In the genomic region with DNA sequence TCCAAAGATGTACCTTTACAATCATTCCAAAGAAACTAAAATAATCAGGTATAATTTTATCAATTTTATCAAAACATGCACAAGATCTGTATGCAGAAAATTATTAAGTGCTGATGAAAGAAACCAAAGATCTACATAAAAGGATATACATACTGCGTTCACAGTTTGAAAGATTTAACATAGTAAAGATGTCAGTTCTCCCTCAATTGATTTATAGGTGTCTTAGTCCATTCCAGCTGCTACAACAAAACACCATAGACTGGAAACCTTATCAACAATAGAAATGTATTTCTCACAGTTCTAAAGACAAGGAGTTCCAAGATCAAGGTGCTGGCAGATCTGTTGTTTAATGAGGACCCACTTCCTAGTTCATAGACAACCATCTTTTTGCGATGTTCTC, we compare ENCODE assay signal across 39 cellular contexts.
"Had no signal": no experiment of that assay in that cellular context is flagged by ENCODE, and none has a peak within 500 bp of the region (broad histone marks: within the 10 kb centered on the region; RNA-seq: fewer than 3 reads in every experiment).

No MANE protein-coding gene starts in this region.

- FAIRE-seq: bronchial epithelial cell, colon had no signal

- H3K4me1 ChIP-seq: adrenal gland, ascending aorta, body of pancreas, breast epithelium had no signal

- H3K9me3 Mint-ChIP-seq: activated naive CD4-positive, alpha-beta T cell treated with anti-CD3 and anti-CD28 coated beads for 36 hours; activated naive CD4-positive, alpha-beta T cell treated with anti-CD3 and anti-CD28 coated beads, Interleukin-2, amount 10 ng/mL, durations not matched to agents 7 days and 5 days; activated naive CD4-positive, alpha-beta T cell treated with anti-CD3 and anti-CD28 coated beads, Interleukin-2, amount 50 U/mL, for 24 hours; activated naive CD4-positive, alpha-beta T cell treated with anti-CD3 and anti-CD28 coated beads, Interleukin-2, amount 50 U/mL, for 72 hours; activated naive CD8-positive, alpha-beta T cell treated with anti-CD3 and anti-CD28 coated beads for 36 hours; activated naive CD8-positive, alpha-beta T cell treated with anti-CD3 and anti-CD28 coated beads, Interleukin-2, amount 10 ng/mL, durations not matched to agents 7 days and 5 days; activated naive CD8-positive, alpha-beta T cell treated with anti-CD3 and anti-CD28 coated beads, Interleukin-2, amount 50 U/mL, for 24 hours; activated T-cell treated with anti-CD3 and anti-CD28 coated beads, Interleukin-2, amount 50 U/mL, for 24 hours; activated T-cell treated with anti-CD3 and anti-CD28 coated beads, Interleukin-2, amount 50 U/mL, for 4 hours; activated T-cell treated with anti-CD3 and anti-CD28 coated beads, Interleukin-2, amount 50 U/mL, for 72 hours; activated T-helper 1 cell treated with anti-CD3 and anti-CD28 coated beads, Interleukin-12 subunit alpha, Interleukin-12 subunit beta, Interleukin-2, Interleukin-4 antibody, amounts not matched to agents 30 ng/mL and 10 ng/mL and 1 ng/mL, durations not matched to agents 14 hours and 24 hours and 36 hours; activated T-helper 17 cell treated with anti-CD3 and anti-CD28 coated beads, Interleukin-2, amount 50 U/mL, for 72 hours; activated T-helper 2 cell treated with anti-CD3 and anti-CD28 coated beads, Interferon-gamma antibody, Interleukin-2, Interleukin-4, amounts not matched to agents 10 μg/mL and 5 μg/mL and 100 μg/mL, durations not matched to agents 14 hours and 24 hours and 36 hours; brain; central memory CD8-positive, alpha-beta T cell had no signal

- H3K27ac ChIP-seq: adrenal gland, ascending aorta, body of pancreas, brain microvascular endothelial cell, breast epithelium, cardiac muscle cell had no signal

- H3K27ac Mint-ChIP-seq: activated naive CD4-positive, alpha-beta T cell treated with anti-CD3 and anti-CD28 coated beads for 36 hours; activated naive CD4-positive, alpha-beta T cell treated with anti-CD3 and anti-CD28 coated beads, Interleukin-2, amount 10 ng/mL, durations not matched to agents 7 days and 5 days; activated naive CD4-positive, alpha-beta T cell treated with anti-CD3 and anti-CD28 coated beads, Interleukin-2, amount 50 U/mL, for 24 hours; activated naive CD4-positive, alpha-beta T cell treated with anti-CD3 and anti-CD28 coated beads, Interleukin-2, amount 50 U/mL, for 72 hours; activated naive CD8-positive, alpha-beta T cell; activated naive CD8-positive, alpha-beta T cell treated with anti-CD3 and anti-CD28 coated beads for 36 hours; activated naive CD8-positive, alpha-beta T cell treated with anti-CD3 and anti-CD28 coated beads, Interleukin-2, amount 10 ng/mL, durations not matched to agents 7 days and 5 days; activated naive CD8-positive, alpha-beta T cell treated with anti-CD3 and anti-CD28 coated beads, Interleukin-2, amount 50 U/mL, for 24 hours; activated T-cell treated with anti-CD3 and anti-CD28 coated beads, Interleukin-2, amount 50 U/mL, for 24 hours; activated T-cell treated with anti-CD3 and anti-CD28 coated beads, Interleukin-2, amount 50 U/mL, for 72 hours; activated T-helper 1 cell treated with anti-CD3 and anti-CD28 coated beads, Interleukin-12 subunit alpha, Interleukin-12 subunit beta, Interleukin-2, Interleukin-4 antibody, amounts not matched to agents 30 ng/mL and 10 ng/mL and 1 ng/mL, durations not matched to agents 14 hours and 24 hours and 36 hours; activated T-helper 17 cell treated with anti-CD3 and anti-CD28 coated beads, Interleukin-2, amount 50 U/mL, for 72 hours; activated T-helper 2 cell treated with anti-CD3 and anti-CD28 coated beads, Interferon-gamma antibody, Interleukin-2, Interleukin-4, amounts not matched to agents 10 μg/mL and 5 μg/mL and 100 μg/mL, durations not matched to agents 14 hours and 24 hours and 36 hours; brain had no signal

- ATAC-seq: activated naive CD4-positive, alpha-beta T cell treated with anti-CD3 and anti-CD28 coated beads, Interleukin-2, amount 50 U/mL, for 72 hours; activated naive CD8-positive, alpha-beta T cell treated with anti-CD3 and anti-CD28 coated beads, Interleukin-2, amount 50 U/mL, for 24 hours; activated T-cell treated with anti-CD3 and anti-CD28 coated beads, Interleukin-2, amount 50 U/mL, for 72 hours; activated T-helper 17 cell treated with anti-CD3 and anti-CD28 coated beads, Interleukin-2, amount 50 U/mL, for 72 hours; body of pancreas had no signal

- H3K9me3 ChIP-seq: adrenal gland, ascending aorta, body of pancreas, breast epithelium had no signal

- H3K36me3 ChIP-seq: adrenal gland, ascending aorta, brain microvascular endothelial cell, breast epithelium, cardiac muscle cell had no signal

- H3K36me3 Mint-ChIP-seq: activated naive CD4-positive, alpha-beta T cell treated with anti-CD3 and anti-CD28 coated beads, Interleukin-2, amount 10 ng/mL, durations not matched to agents 7 days and 5 days; activated naive CD4-positive, alpha-beta T cell treated with anti-CD3 and anti-CD28 coated beads, Interleukin-2, amount 50 U/mL, for 24 hours; activated naive CD4-positive, alpha-beta T cell treated with anti-CD3 and anti-CD28 coated beads, Interleukin-2, amount 50 U/mL, for 72 hours; activated naive CD8-positive, alpha-beta T cell; activated naive CD8-positive, alpha-beta T cell treated with anti-CD3 and anti-CD28 coated beads for 36 hours; activated naive CD8-positive, alpha-beta T cell treated with anti-CD3 and anti-CD28 coated beads, Interleukin-2, amount 10 ng/mL, durations not matched to agents 7 days and 5 days; brain had no signal

- H3K4me3 ChIP-seq: adrenal gland, ascending aorta, body of pancreas, breast epithelium, cardiac muscle cell had no signal

- H3K4me3 Mint-ChIP-seq: activated naive CD4-positive, alpha-beta T cell treated with anti-CD3 and anti-CD28 coated beads for 36 hours; activated naive CD4-positive, alpha-beta T cell treated with anti-CD3 and anti-CD28 coated beads, Interleukin-2, amount 10 ng/mL, durations not matched to agents 7 days and 5 days; activated naive CD4-positive, alpha-beta T cell treated with anti-CD3 and anti-CD28 coated beads, Interleukin-2, amount 50 U/mL, for 24 hours; activated naive CD8-positive, alpha-beta T cell; activated naive CD8-positive, alpha-beta T cell treated with anti-CD3 and anti-CD28 coated beads for 36 hours; activated naive CD8-positive, alpha-beta T cell treated with anti-CD3 and anti-CD28 coated beads, Interleukin-2, amount 10 ng/mL, durations not matched to agents 7 days and 5 days; activated naive CD8-positive, alpha-beta T cell treated with anti-CD3 and anti-CD28 coated beads, Interleukin-2, amount 50 U/mL, for 24 hours; activated T-cell treated with anti-CD3 and anti-CD28 coated beads, Interleukin-2, amount 50 U/mL, for 24 hours; activated T-cell treated with anti-CD3 and anti-CD28 coated beads, Interleukin-2, amount 50 U/mL, for 4 hours; activated T-cell treated with anti-CD3 and anti-CD28 coated beads, Interleukin-2, amount 50 U/mL, for 72 hours; activated T-helper 1 cell treated with anti-CD3 and anti-CD28 coated beads, Interleukin-12 subunit alpha, Interleukin-12 subunit beta, Interleukin-2, Interleukin-4 antibody, amounts not matched to agents 30 ng/mL and 10 ng/mL and 1 ng/mL, durations not matched to agents 14 hours and 24 hours and 36 hours; activated T-helper 17 cell treated with anti-CD3 and anti-CD28 coated beads, Interleukin-2, amount 50 U/mL, for 72 hours; brain; central memory CD8-positive, alpha-beta T cell had no signal

- H3K27me3 Mint-ChIP-seq: activated naive CD4-positive, alpha-beta T cell treated with anti-CD3 and anti-CD28 coated beads, Interleukin-2, amount 10 ng/mL, durations not matched to agents 7 days and 5 days; activated naive CD8-positive, alpha-beta T cell treated with anti-CD3 and anti-CD28 coated beads for 36 hours; activated T-cell treated with anti-CD3 and anti-CD28 coated beads, Interleukin-2, amount 50 U/mL, for 24 hours; brain had no signal

- H3K4me1 Mint-ChIP-seq: activated naive CD4-positive, alpha-beta T cell treated with anti-CD3 and anti-CD28 coated beads, Interleukin-2, amount 10 ng/mL, durations not matched to agents 7 days and 5 days; activated naive CD4-positive, alpha-beta T cell treated with anti-CD3 and anti-CD28 coated beads, Interleukin-2, amount 50 U/mL, for 24 hours; activated naive CD8-positive, alpha-beta T cell treated with anti-CD3 and anti-CD28 coated beads for 36 hours; activated naive CD8-positive, alpha-beta T cell treated with anti-CD3 and anti-CD28 coated beads, Interleukin-2, amount 10 ng/mL, durations not matched to agents 7 days and 5 days; activated naive CD8-positive, alpha-beta T cell treated with anti-CD3 and anti-CD28 coated beads, Interleukin-2, amount 50 U/mL, for 24 hours; activated T-helper 17 cell treated with anti-CD3 and anti-CD28 coated beads, Interleukin-2, amount 50 U/mL, for 72 hours; brain; central memory CD8-positive, alpha-beta T cell had no signal

- DNase-seq: activated effector memory CD4-positive, alpha-beta T cell treated with anti-CD3 and anti-CD28 coated beads, Interleukin-2, amount 50 U/mL, for 16 hours; activated effector memory CD4-positive, alpha-beta T cell treated with Interleukin-2 at 50 U/mL for 16 hours; activated gamma-delta T cell; activated gamma-delta T cell treated with Interleukin-2 at 50 U/mL for 16 hours; activated naive CD4-positive, alpha-beta T cell; activated naive CD4-positive, alpha-beta T cell treated with anti-CD3 and anti-CD28 coated beads for 36 hours; activated naive CD4-positive, alpha-beta T cell treated with anti-CD3 and anti-CD28 coated beads, Interleukin-2, amount 10 ng/mL, durations not matched to agents 7 days and 5 days; activated naive CD4-positive, alpha-beta T cell treated with anti-CD3 and anti-CD28 coated beads, Interleukin-2, amount 50 U/mL, for 16 hours; activated naive CD4-positive, alpha-beta T cell treated with Interleukin-2 at 50 U/mL for 16 hours; activated naive CD8-positive, alpha-beta T cell treated with anti-CD3 and anti-CD28 coated beads for 36 hours; activated naive CD8-positive, alpha-beta T cell treated with anti-CD3 and anti-CD28 coated beads, Interleukin-2, amount 10 ng/mL, durations not matched to agents 7 days and 5 days; activated naive CD8-positive, alpha-beta T cell treated with anti-CD3 and anti-CD28 coated beads, Interleukin-2, amount 50 U/mL, for 24 hours; activated T-cell treated with anti-CD3 and anti-CD28 coated beads, Interleukin-2, amount 50 U/mL, for 24 hours; activated T-cell treated with anti-CD3 and anti-CD28 coated beads, Interleukin-2, amount 50 U/mL, for 4 hours; activated T-cell treated with anti-CD3 and anti-CD28 coated beads, Interleukin-2, amount 50 U/mL, for 48 hours; activated T-cell treated with anti-CD3 and anti-CD28 coated beads, Interleukin-2, amount 50 U/mL, for 72 hours; adrenal gland; amniotic stem cell; amygdala; anterior cingulate cortex; aorta; body of pancreas; brain microvascular endothelial cell; caudate nucleus; central memory CD4-positive, alpha-beta T cell; cerebellar nuclear complex had no signal

- H3K27me3 ChIP-seq: adrenal gland, ascending aorta, body of pancreas, brain microvascular endothelial cell, breast epithelium, cardiac muscle cell had no signal
